Comparison of ENCODE assay signal across 27 cellular contexts in the genomic region with DNA sequence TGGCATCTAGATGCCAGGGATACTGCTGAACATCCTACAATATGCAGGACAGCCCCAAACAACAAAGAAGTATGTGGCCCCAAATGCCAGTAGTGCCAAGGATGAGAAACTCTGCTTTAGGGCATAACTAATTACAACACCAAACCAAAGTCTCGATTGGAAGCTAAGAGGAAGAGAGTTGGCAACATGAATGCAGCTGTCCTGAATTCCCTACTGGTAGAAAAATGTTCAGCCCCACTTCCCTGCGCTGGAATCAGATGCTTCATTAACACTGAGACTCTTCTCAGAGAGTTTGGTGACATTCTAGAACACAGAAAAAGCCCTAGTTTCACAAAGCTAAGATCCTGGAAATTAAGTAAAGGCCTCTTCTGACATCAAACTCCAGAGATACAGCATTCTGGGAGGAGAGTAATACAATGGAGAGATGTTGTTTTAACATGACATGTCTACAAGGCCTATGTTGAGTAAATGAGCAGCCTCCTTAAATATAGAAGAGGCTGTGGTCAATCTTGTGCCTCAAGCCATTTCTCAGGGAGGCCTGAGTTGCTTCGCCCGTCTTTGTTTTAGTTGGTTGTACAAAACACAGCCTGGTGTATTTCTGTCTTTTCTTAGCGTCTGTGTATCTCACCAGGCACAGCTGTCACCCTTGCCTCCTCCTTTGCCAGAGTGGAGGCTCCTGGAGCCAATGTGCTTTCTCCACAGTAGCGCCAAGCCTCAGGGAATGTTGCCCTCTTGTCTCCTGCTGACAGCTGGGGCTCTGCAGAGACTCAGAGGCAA. TPM values are rescaled to one million over a fixed set of nuclear protein-coding genes. Genes with fewer than 3 reads are reported as not detected.
DNase-seq lines count a peak whose midpoint lies in the region; TF ChIP-seq lines count a peak whose summit lies in the region.
"Had no signal": no experiment of that assay in that cellular context is flagged by ENCODE, and none has a peak within 500 bp of the region (broad histone marks: within the 10 kb centered on the region; RNA-seq: fewer than 3 reads in every experiment).

No MANE protein-coding gene starts in this region.

- H3K36me3 Mint-ChIP-seq in nephron (ENCODE audit: low read depth) (no peaks in the 10 kb centered on the region), Calu3 (ENCODE audit: insufficient read depth, unreplicated experiment) (no peaks in the 10 kb centered on the region)
- H3K36me3 Mint-ChIP-seq: activated naive CD4-positive, alpha-beta T cell treated with anti-CD3 and anti-CD28 coated beads, Interleukin-2, amount 10 ng/mL, durations not matched to agents 7 days and 5 days; CD4-positive, CD25-positive, alpha-beta regulatory T cell; immature natural killer cell; naive thymus-derived CD8-positive, alpha-beta T cell; stimulated activated naive B cell treated with anti-CD40 and anti-IgM and Interleukin-4, amounts not matched to agents 10 μg/mL and 1 μg/mL and 100 μg/mL, for 72 hours had no signal

- intact Hi-C loops in Calu3 (cut with micrococcal nuclease; ENCODE audit: unreplicated experiment): no loop called here

- no peaks in the 10 kb centered on the region for H3K4me1 ChIP-seq in BE2C
- H3K4me1 ChIP-seq: adrenal gland, upper lobe of left lung had no signal

- peak; percentile 6 for DNase-seq in BE2C
- peak; percentile 37 for DNase-seq in RPMI7951 (ENCODE audit: low read depth)
- DNase-seq in fibroblast of villous mesenchyme (ENCODE audit: low read depth): peak; percentile 50
- no peak for DNase-seq in AML-193 (lab: John Stamatoyannopoulos, UW)
- no peak for DNase-seq in caudate nucleus (lab: John Stamatoyannopoulos, UW)
- no peak for DNase-seq in Calu3
- DNase-seq in pons (ENCODE audit: low spot score): no peak
- DNase-seq: activated CD4-positive, alpha-beta memory T cell treated with anti-CD3 and anti-CD28 coated beads, Interleukin-2, amount 10 ng/mL, durations not matched to agents 7 days and 5 days; activated CD8-positive, alpha-beta memory T cell treated with anti-CD3 and anti-CD28 coated beads, Interleukin-2, amount 50 U/mL, for 48 hours; activated naive CD4-positive, alpha-beta T cell treated with anti-CD3 and anti-CD28 coated beads, Interleukin-2, amount 10 ng/mL, durations not matched to agents 7 days and 5 days; adrenal gland; CD4-positive, CD25-positive, alpha-beta regulatory T cell; immature natural killer cell; KBM-7; naive thymus-derived CD8-positive, alpha-beta T cell; NCI-H1105; NCI-H187; NCI-H526; NK-92 treated with Interleukin-12 subunit alpha and Interleukin-12 subunit beta, amount 100 ng/mL, for 24 hours; occipital lobe; PC-3; Right ventricle myocardium superior; stimulated activated naive B cell treated with anti-CD40 and anti-IgM and Interleukin-4, amounts not matched to agents 10 μg/mL and 1 μg/mL and 100 μg/mL, for 72 hours; T-helper 2 cell; upper lobe of left lung had no signal

- H3K9me3 Mint-ChIP-seq in nephron: no peaks in the 10 kb centered on the region
- H3K9me3 Mint-ChIP-seq in Calu3 (ENCODE audit: low read depth, unreplicated experiment): no peaks in the 10 kb centered on the region
- H3K9me3 Mint-ChIP-seq: activated CD4-positive, alpha-beta memory T cell treated with anti-CD3 and anti-CD28 coated beads, Interleukin-2, amount 10 ng/mL, durations not matched to agents 7 days and 5 days; activated naive CD4-positive, alpha-beta T cell treated with anti-CD3 and anti-CD28 coated beads, Interleukin-2, amount 10 ng/mL, durations not matched to agents 7 days and 5 days; CD4-positive, CD25-positive, alpha-beta regulatory T cell; immature natural killer cell; naive thymus-derived CD8-positive, alpha-beta T cell; stimulated activated naive B cell treated with anti-CD40 and anti-IgM and Interleukin-4, amounts not matched to agents 10 μg/mL and 1 μg/mL and 100 μg/mL, for 72 hours had no signal

- BruUV-seq in Calu3 (replicated peaks; lab: Mats Ljungman, UMichigan): no TSS peak

- no peaks in the 10 kb centered on the region for H3K27me3 ChIP-seq in BE2C
- H3K27me3 ChIP-seq: adrenal gland, upper lobe of left lung had no signal

- H3K9me3 ChIP-seq in BE2C: no peaks in the 10 kb centered on the region
- H3K9me3 ChIP-seq: adrenal gland, upper lobe of left lung had no signal

- CTCF ChIA-PET in Calu3 (lab: Charles Lee): no interaction called here

- no peak overlapping the region for H3K27ac ChIP-seq in caudate nucleus (ENCODE audit: low read depth, low read length)
- H3K27ac ChIP-seq: adrenal gland, epithelial cell of prostate, upper lobe of left lung had no signal

- no peaks in the 10 kb centered on the region for H3K36me3 ChIP-seq in BE2C
- H3K36me3 ChIP-seq: adrenal gland, upper lobe of left lung had no signal

- H3K4me1 Mint-ChIP-seq in nephron (peaks cover 64% of the 10 kb centered on the region), Calu3 (ENCODE audit: low read depth, unreplicated experiment) (no peaks in the 10 kb centered on the region)
- H3K4me1 Mint-ChIP-seq: activated CD4-positive, alpha-beta memory T cell treated with anti-CD3 and anti-CD28 coated beads, Interleukin-2, amount 10 ng/mL, durations not matched to agents 7 days and 5 days; activated naive CD4-positive, alpha-beta T cell treated with anti-CD3 and anti-CD28 coated beads, Interleukin-2, amount 10 ng/mL, durations not matched to agents 7 days and 5 days; CD4-positive, CD25-positive, alpha-beta regulatory T cell; immature natural killer cell; stimulated activated naive B cell treated with anti-CD40 and anti-IgM and Interleukin-4, amounts not matched to agents 10 μg/mL and 1 μg/mL and 100 μg/mL, for 72 hours had no signal

- H3K27me3 Mint-ChIP-seq in nephron (ENCODE audit: low read depth) (peaks cover 16% of the 10 kb centered on the region), Calu3 (ENCODE audit: unreplicated experiment) (peaks cover 90% of the 10 kb centered on the region)

- H3K27ac Mint-ChIP-seq in nephron (peak overlapping the region; percentile 73 to 78 (median 75)), Calu3 (ENCODE audit: unreplicated experiment) (no peak overlapping the region)
- H3K27ac Mint-ChIP-seq: activated CD4-positive, alpha-beta memory T cell treated with anti-CD3 and anti-CD28 coated beads, Interleukin-2, amount 10 ng/mL, durations not matched to agents 7 days and 5 days; activated naive CD4-positive, alpha-beta T cell treated with anti-CD3 and anti-CD28 coated beads, Interleukin-2, amount 10 ng/mL, durations not matched to agents 7 days and 5 days; CD4-positive, CD25-positive, alpha-beta regulatory T cell; immature natural killer cell; naive thymus-derived CD8-positive, alpha-beta T cell; stimulated activated naive B cell treated with anti-CD40 and anti-IgM and Interleukin-4, amounts not matched to agents 10 μg/mL and 1 μg/mL and 100 μg/mL, for 72 hours had no signal

- TF ChIP-seq CTCF in BE2C (IDR thresholded peaks at IDR 0.05; ENCODE audit: low read depth, low read length) (no peak), fibroblast of villous mesenchyme (IDR thresholded peaks at IDR 0.05; ENCODE audit: insufficient read depth, low read depth, low read length) (no peak), nephron (IDR thresholded peaks at IDR 0.05; ENCODE audit: unreplicated experiment in 3 of 3) (no peak), Calu3 (IDR thresholded peaks at IDR 0.05; ENCODE audit: unreplicated experiment) (no peak)

- no peak overlapping the region for H3K4me3 ChIP-seq in BE2C (ENCODE audit: low read depth, low read length)
- H3K4me3 ChIP-seq in fibroblast of villous mesenchyme (ENCODE audit: low read depth, low read length): no peak overlapping the region
- H3K4me3 ChIP-seq: adrenal gland, upper lobe of left lung had no signal

- H3K4me3 Mint-ChIP-seq in nephron: peak overlapping the region in 1 of 3 experiments; percentile 14
- H3K4me3 Mint-ChIP-seq in Calu3 (ENCODE audit: low read depth, unreplicated experiment): no peak overlapping the region
- H3K4me3 Mint-ChIP-seq: activated CD4-positive, alpha-beta memory T cell treated with anti-CD3 and anti-CD28 coated beads, Interleukin-2, amount 10 ng/mL, durations not matched to agents 7 days and 5 days; activated naive CD4-positive, alpha-beta T cell treated with anti-CD3 and anti-CD28 coated beads, Interleukin-2, amount 10 ng/mL, durations not matched to agents 7 days and 5 days; CD4-positive, CD25-positive, alpha-beta regulatory T cell; immature natural killer cell; naive thymus-derived CD8-positive, alpha-beta T cell; stimulated activated naive B cell treated with anti-CD40 and anti-IgM and Interleukin-4, amounts not matched to agents 10 μg/mL and 1 μg/mL and 100 μg/mL, for 72 hours had no signal

RNA-seq across cellular contexts. Expression of a gene that starts 25.2 kb away (rescaled TPM):
- 102 TPM for polyA plus RNA-seq in BE2C (2012; ENCODE audit: insufficient read depth, insufficient read length, low read depth)
- 677 and 747 TPM in 2 replicates for total RNA-seq in RPMI7951 (2014; rRNA removed; shearing (Covaris generic))
- total RNA-seq in fibroblast of villous mesenchyme: 759 and 921 TPM in 2 replicates
- total RNA-seq in Calu3 (2022): 252 and 258 TPM in 2 replicates

Comparison
In these comparisons a context has a peak if more than half of its experiments do, and no peak if none do; other contexts are left out.
1. DNase-seq: peak in BE2C (single experiment), RPMI7951 (single experiment) and fibroblast of villous mesenchyme (single experiment); none in AML-193 (0 of 2), caudate nucleus (0 of 61), Calu3 (single experiment) and pons (single experiment).